In genomic region chr7:73668103-73668937, GRCh38 we compare ENCODE assay signal across 8 cellular contexts. TPM values are rescaled to one million over a fixed set of nuclear protein-coding genes. Genes with fewer than 3 reads are reported as not detected.
DNase-seq lines count a peak whose midpoint lies in the region; ATAC-seq and TF ChIP-seq lines count a peak whose summit lies in the region.

No MANE protein-coding gene starts in this region.

- peaks cover 7% of the 10 kb centered on the region for H3K4me1 ChIP-seq in testis

- DNase-seq in NCI-H146 (lab: John Stamatoyannopoulos, UW) (peak; percentile 18), NCI-H146 treated with DMSO at 0.1 percent for 48 hours (lab: John Stamatoyannopoulos, UW; ENCODE audit: unreplicated experiment) (no peak), iris pigment epithelial cell (ENCODE audit: low read depth) (peak; percentile 7), testis (no peak), SKM-1 (lab: John Stamatoyannopoulos, UW; ENCODE audit: unreplicated experiment) (no peak), AG20443 (ENCODE audit: low spot score) (no peak)

- H3K4me3 ChIP-seq in testis = peak overlapping the region; percentile 70 to 72

- H3K36me3 Mint-ChIP-seq in activated T-helper 17 cell treated with anti-CD3 and anti-CD28 coated beads, Interleukin-2, amount 50 U/mL, for 72 hours (ENCODE audit: low read depth) = no peaks in the 10 kb centered on the region

- no peaks in the 10 kb centered on the region for H3K9me3 ChIP-seq in testis

- intact Hi-C loops in testis (cut with DNase I; ENCODE audit: low total_unique reads) = no loop called here

- peaks cover 6% of the 10 kb centered on the region for H3K4me1 Mint-ChIP-seq in activated T-helper 17 cell treated with anti-CD3 and anti-CD28 coated beads, Interleukin-2, amount 50 U/mL, for 72 hours

- no peaks in the 10 kb centered on the region for H3K36me3 ChIP-seq in testis (ENCODE audit: low read depth, missing control alignments)

- H3K27me3 ChIP-seq in testis = no peaks in the 10 kb centered on the region

- H3K9me3 Mint-ChIP-seq in activated T-helper 17 cell treated with anti-CD3 and anti-CD28 coated beads, Interleukin-2, amount 50 U/mL, for 72 hours = no peaks in the 10 kb centered on the region

- H3K27me3 Mint-ChIP-seq in activated T-helper 17 cell treated with anti-CD3 and anti-CD28 coated beads, Interleukin-2, amount 50 U/mL, for 72 hours = peaks cover 25% of the 10 kb centered on the region

- TF ChIP-seq POLR2A in testis (IDR thresholded peaks at IDR 0.05) = no peak

- H3K27ac ChIP-seq in testis = peak overlapping the region in 1 of 2 donors; percentile 53

- no peak overlapping the region for H3K27ac Mint-ChIP-seq in activated T-helper 17 cell treated with anti-CD3 and anti-CD28 coated beads, Interleukin-2, amount 50 U/mL, for 72 hours

- no peak for TF ChIP-seq CTCF in testis (IDR thresholded peaks at IDR 0.05)

- WGBS in testis, 2 donors = 0 to 3% methylated on average over 16 to 27 of the region's 54 CpGs

- ATAC-seq in HG03095 (IDR thresholded peaks at IDR 0.05; ENCODE audit: unreplicated experiment) = peak; percentile 8
- ATAC-seq in activated T-helper 17 cell treated with anti-CD3 and anti-CD28 coated beads, Interleukin-2, amount 50 U/mL, for 72 hours (replicated peaks) = no peak

- H3K4me3 Mint-ChIP-seq in activated T-helper 17 cell treated with anti-CD3 and anti-CD28 coated beads, Interleukin-2, amount 50 U/mL, for 72 hours = peak overlapping the region; percentile 48

RNA-seq across cellular contexts. Expression of gene VPS37D, which starts 0.7 kb away (rescaled TPM):
- under 1 TPM; 0.15 to 0.48 TPM for total RNA-seq in activated T-helper 17 cell treated with anti-CD3 and anti-CD28 coated beads, Interleukin-2, amount 50 U/mL, for 72 hours
- 10 to 100 TPM; 15.0 to 24.8 TPM for total RNA-seq in testis
- polyA plus RNA-seq in testis (ENCODE audit: insufficient read depth, low read depth, low replicate concordance) = 10.3 TPM

RNA-seq across cellular contexts. Expression of gene DNAJC30, which starts 14.9 kb away (rescaled TPM):
- 1 to 10 TPM; 5.3 to 7.6 TPM for total RNA-seq in activated T-helper 17 cell treated with anti-CD3 and anti-CD28 coated beads, Interleukin-2, amount 50 U/mL, for 72 hours
- total RNA-seq in testis = 10 to 100 TPM; 19.7 to 25.0 TPM
- 27.7 TPM for polyA plus RNA-seq in testis (ENCODE audit: insufficient read depth, low read depth, low replicate concordance)

RNA-seq across cellular contexts. Expression of gene BUD23, which starts 15.1 kb away (rescaled TPM):
- 10 to 100 TPM; 54.6 to 82.3 TPM for total RNA-seq in activated T-helper 17 cell treated with anti-CD3 and anti-CD28 coated beads, Interleukin-2, amount 50 U/mL, for 72 hours
- total RNA-seq in testis = 100 to 1,000 TPM; 241 to 252 TPM
- polyA plus RNA-seq in testis (ENCODE audit: insufficient read depth, low read depth, low replicate concordance) = 231 TPM

RNA-seq across cellular contexts. Expression of gene MLXIPL, which starts 44.0 kb away (rescaled TPM):
- not detected for total RNA-seq in activated T-helper 17 cell treated with anti-CD3 and anti-CD28 coated beads, Interleukin-2, amount 50 U/mL, for 72 hours
- 100 to 1,000 TPM; 160 to 215 TPM for total RNA-seq in testis
- 34.2 TPM for polyA plus RNA-seq in testis (ENCODE audit: insufficient read depth, low read depth, low replicate concordance)

RNA-seq across cellular contexts. Expression of gene STX1A, which starts 51.1 kb away (rescaled TPM):
- 10 to 100 TPM; 16.8 to 40.9 TPM for total RNA-seq in activated T-helper 17 cell treated with anti-CD3 and anti-CD28 coated beads, Interleukin-2, amount 50 U/mL, for 72 hours
- 10 to 100 TPM; 24.7 to 28.2 TPM for total RNA-seq in testis
- polyA plus RNA-seq in testis (ENCODE audit: insufficient read depth, low read depth, low replicate concordance) = 13.2 TPM

Comparison
In these comparisons a context has a peak if more than half of its experiments do, and no peak if none do; other contexts are left out.
1. DNase-seq: peak in NCI-H146 (single experiment) and iris pigment epithelial cell (single experiment); none in NCI-H146 treated with DMSO at 0.1 percent for 48 hours (single experiment), testis (single experiment), SKM-1 (single experiment) and AG20443 (single experiment).
2. RNA of gene VPS37D, which starts 0.7 kb away (total RNA-seq): 15.0 to 24.8 TPM in testis; 0.15 to 0.48 TPM in activated T-helper 17 cell treated with anti-CD3 and anti-CD28 coated beads, Interleukin-2, amount 50 U/mL, for 72 hours; every median in the first group is over 10 times any median in the second.